ENCODE assay signal across 15 cellular contexts in the genomic region with DNA sequence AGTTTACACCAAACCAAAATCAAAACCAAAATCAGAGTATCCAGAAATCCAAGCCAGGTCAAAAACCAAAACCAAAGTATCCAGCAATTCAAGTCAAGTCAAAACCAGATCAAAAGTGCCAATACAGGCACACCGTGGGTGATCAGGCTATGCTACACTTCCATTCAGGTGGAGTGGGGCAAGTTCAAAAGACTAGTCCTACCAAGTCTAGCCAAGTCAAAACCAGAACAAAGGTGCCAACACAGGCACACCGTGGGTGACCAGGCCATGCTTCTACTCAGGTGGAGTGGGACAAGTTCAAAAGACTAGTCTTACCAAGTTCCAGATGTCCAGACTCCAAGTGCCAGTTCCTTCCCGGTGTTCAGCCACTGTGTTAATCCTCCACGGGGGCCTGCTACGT. TPM values are rescaled to one million over a fixed set of nuclear protein-coding genes. Genes with fewer than 3 reads are reported as not detected.
A peak's percentile ranks its signal among the peaks of the same experiment; 100 is the strongest.
DNase-seq lines count a peak whose midpoint lies in the region; ATAC-seq and TF ChIP-seq lines count a peak whose summit lies in the region.
"Not testable (repeated sequence)": the region's sequence is repeated elsewhere in the genome, so short reads cannot be mapped to it uniquely, and the experiment has no call there.
"Had no signal": no experiment of that assay in that cellular context is flagged by ENCODE, and none has a peak within 500 bp of the region (broad histone marks: within the 10 kb centered on the region; RNA-seq: fewer than 3 reads in every experiment).

No MANE protein-coding gene starts in this region.

- H3K27ac Mint-ChIP-seq in mesothelial cell of epicardium: peak overlapping the region; percentile 30

- CTCF ChIA-PET in OCI-LY7 (lab: Charles Lee; ENCODE audit: unreplicated experiment): not testable (repeated sequence)

- not testable (repeated sequence) for H3K79me2 ChIP-seq in OCI-LY7 (ENCODE audit: insufficient read depth, low read depth, low read length)

- H3K36me3 ChIP-seq in GM06990 (ENCODE audit: control insufficient read depth, insufficient read depth, low read length); OCI-LY7 (ENCODE audit: insufficient read depth, low read length): not testable (repeated sequence)

- H3K4me2 ChIP-seq in OCI-LY7 (ENCODE audit: low read length): not testable (repeated sequence)

- not testable (repeated sequence) for H3K27me3 ChIP-seq in GM06990 (replicated peaks; ENCODE audit: control insufficient read depth, insufficient read depth, low read length)

- peak overlapping the region; percentile 78 for H3K4me3 ChIP-seq in GM06990 (replicated peaks; ENCODE audit: low read depth, low read length)
- H3K4me3 ChIP-seq in OCI-LY7 (ENCODE audit: low read depth, low read length, poor library complexity, severe bottlenecking): not testable (repeated sequence)

- H2AFZ ChIP-seq in OCI-LY7 (ENCODE audit: low read length): peak overlapping the region; percentile 66; the same call in 1 of the 2 replicates

- H3K4me1 ChIP-seq in OCI-LY7 (ENCODE audit: insufficient read depth, low read length, poor library complexity, severe bottlenecking): not testable (repeated sequence)

- TF ChIP-seq CTCF in GM06990 (IDR thresholded peaks at IDR 0.05; ENCODE audit: insufficient read depth, low read length, poor library complexity, severe bottlenecking); OCI-LY7 (conservative IDR thresholded peaks at IDR 0.05; ENCODE audit: low read length); mesothelial cell of epicardium (IDR thresholded peaks at IDR 0.05; ENCODE audit: unreplicated experiment): not testable (repeated sequence)

- not testable (repeated sequence) for H3K27ac ChIP-seq in OCI-LY7 (ENCODE audit: low read depth, low read length, poor library complexity, severe bottlenecking)

- peak; percentile 11 for ATAC-seq in GM18498 (IDR thresholded peaks at IDR 0.05; ENCODE audit: unreplicated experiment)
- peak; percentile 20 for ATAC-seq in GM19025 (IDR thresholded peaks at IDR 0.05; ENCODE audit: low read depth, unreplicated experiment)
- ATAC-seq in HG02678 (IDR thresholded peaks at IDR 0.05; ENCODE audit: unreplicated experiment): peak; percentile 14
- ATAC-seq in HG03342 (IDR thresholded peaks at IDR 0.05; ENCODE audit: unreplicated experiment): peak; percentile 19

- not testable (repeated sequence) for H3K4me1 Mint-ChIP-seq in mesothelial cell of epicardium

- POLR2A ChIA-PET in OCI-LY7 (lab: Charles Lee): not testable (repeated sequence)

- H3K27me3 Mint-ChIP-seq in mesothelial cell of epicardium (ENCODE audit: low read depth): not testable (repeated sequence)

- BruUV-seq in OCI-LY7 (replicated peaks; lab: Mats Ljungman, UMichigan): not testable (repeated sequence)

- H3K9me3 Mint-ChIP-seq in mesothelial cell of epicardium: not testable (repeated sequence)

- H4K20me1 ChIP-seq in OCI-LY7 (ENCODE audit: insufficient read depth, low read length): not testable (repeated sequence)

- DNase-seq in GM06990 (ENCODE audit: extremely low read depth, insufficient read length); OCI-LY7 (ENCODE audit: low spot score); mesothelial cell of epicardium (ENCODE audit: low spot score in 2 of 2, unreplicated experiment in 2 of 2): not testable (repeated sequence)

- H3K9me2 ChIP-seq in OCI-LY7 (ENCODE audit: insufficient read depth, low read length): not testable (repeated sequence)

- intact Hi-C loops in OCI-LY7 (cut with micrococcal nuclease; ENCODE audit: unreplicated experiment): not testable (repeated sequence)

- not testable (repeated sequence) for H3K9me3 ChIP-seq in OCI-LY7 (ENCODE audit: low read length)

- H3K36me3 Mint-ChIP-seq in mesothelial cell of epicardium: not testable (repeated sequence)

- H3K4me3 Mint-ChIP-seq in mesothelial cell of epicardium: not testable (repeated sequence)

RNA-seq across cellular contexts. Expression of gene UGT2B17, which starts 0.5 kb away (rescaled TPM):
- total RNA-seq in OCI-LY7 (2014; rRNA removed; shearing (Covaris generic)): not detected in 2 replicates
- total RNA-seq in OCI-LY7 (2022) (not detected in 2 replicates), mesothelial cell of epicardium (not detected in 3 replicates)
- total RNA-seq: Calu3; GM23248; H7; PC-9; Right ventricle myocardium inferior; RPMI7951; SJCRH30; T-helper 2 cell treated with Interferon-gamma antibody and Interleukin-4, amounts not matched to agents 100 ng/mL and 5 ng/mL, for 36 hours had no signal
